ENCODE assay signal across 27 cellular contexts in the genomic region with DNA sequence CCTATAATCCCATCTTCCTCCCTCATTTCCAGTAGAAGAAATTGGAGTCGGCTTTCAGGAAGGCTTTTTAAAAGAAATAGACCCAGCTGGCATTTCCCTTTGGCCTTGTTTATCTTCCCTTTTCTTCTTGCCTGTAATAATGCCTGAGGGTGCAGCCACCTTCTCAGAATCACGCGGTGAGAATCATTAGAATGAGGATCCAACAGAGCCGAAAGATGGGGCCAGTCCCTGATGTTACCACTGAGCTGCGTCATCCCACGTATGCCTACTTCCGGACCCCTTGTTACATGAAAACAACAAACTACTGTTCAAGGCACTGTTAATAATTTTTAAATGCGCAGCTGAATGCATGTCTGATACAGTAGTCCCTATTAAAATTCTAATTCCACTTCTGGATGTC. TPM values are rescaled to one million over a fixed set of nuclear protein-coding genes. Genes with fewer than 3 reads are reported as not detected.
"Had no signal": no experiment of that assay in that cellular context is flagged by ENCODE, and none has a peak within 500 bp of the region (broad histone marks: within the 10 kb centered on the region; RNA-seq: fewer than 3 reads in every experiment).

No MANE protein-coding gene starts in this region.

- H3K36me3 ChIP-seq: left ventricle myocardium inferior, ovary, right atrium auricular region, right lobe of liver, tibial nerve, uterus had no signal

- H3K4me3 ChIP-seq: left ventricle myocardium inferior, lung, ovary, right atrium auricular region, right lobe of liver, smooth muscle cell, tibial nerve, uterus had no signal

- H3K36me3 Mint-ChIP-seq: mesothelial cell of epicardium; naive B cell; natural killer cell; stimulated activated memory B cell treated with anti-CD40 and anti-IgM and Interleukin-4, amounts not matched to agents 10 μg/mL and 1 μg/mL and 100 μg/mL, for 72 hours; type B pancreatic cell had no signal

- H3K4me3 Mint-ChIP-seq: mesothelial cell of epicardium; naive B cell; natural killer cell; nephron progenitor cell; stimulated activated memory B cell treated with anti-CD40 and anti-IgM and Interleukin-4, amounts not matched to agents 10 μg/mL and 1 μg/mL and 100 μg/mL, for 72 hours; stimulated activated naive CD8-positive, alpha-beta T cell treated with anti-CD3 and anti-CD28 coated beads, Interleukin-15, amount 100 ng/mL, for 72 hours; type B pancreatic cell had no signal

- ATAC-seq: natural killer cell; right lobe of liver; stimulated activated memory B cell treated with anti-CD40 and anti-IgM and Interleukin-4, amounts not matched to agents 10 μg/mL and 1 μg/mL and 100 μg/mL, for 72 hours; stimulated activated naive CD8-positive, alpha-beta T cell treated with anti-CD3 and anti-CD28 coated beads, Interleukin-15, amount 100 ng/mL, for 72 hours had no signal

- H3K27ac Mint-ChIP-seq: mesothelial cell of epicardium; natural killer cell; nephron progenitor cell; progenitor cell of endocrine pancreas; stimulated activated memory B cell treated with anti-CD40 and anti-IgM and Interleukin-4, amounts not matched to agents 10 μg/mL and 1 μg/mL and 100 μg/mL, for 72 hours; stimulated activated naive CD8-positive, alpha-beta T cell treated with anti-CD3 and anti-CD28 coated beads, Interleukin-15, amount 100 ng/mL, for 72 hours; type B pancreatic cell had no signal

- H3K4me2 ChIP-seq: smooth muscle cell had no signal

- H3K27me3 Mint-ChIP-seq: progenitor cell of endocrine pancreas; stimulated activated memory B cell treated with anti-CD40 and anti-IgM and Interleukin-4, amounts not matched to agents 10 μg/mL and 1 μg/mL and 100 μg/mL, for 72 hours had no signal

- H3K27me3 ChIP-seq: ovary, right atrium auricular region, right lobe of liver, tibial nerve, uterus had no signal

- H3K27ac ChIP-seq: left ventricle myocardium inferior, ovary, right atrium auricular region, right lobe of liver, tibial nerve, uterus had no signal

- H3K4me1 Mint-ChIP-seq: naive B cell; natural killer cell; nephron progenitor cell; stimulated activated memory B cell treated with anti-CD40 and anti-IgM and Interleukin-4, amounts not matched to agents 10 μg/mL and 1 μg/mL and 100 μg/mL, for 72 hours; stimulated activated naive CD8-positive, alpha-beta T cell treated with anti-CD3 and anti-CD28 coated beads, Interleukin-15, amount 100 ng/mL, for 72 hours had no signal

- H3K4me1 ChIP-seq: left ventricle myocardium inferior, right atrium auricular region, right lobe of liver, tibial nerve, uterus had no signal

- DNase-seq: islet precursor cell; left ventricle myocardium inferior; mesendoderm; naive B cell; natural killer cell; nephron progenitor cell; ovary; right lobe of liver; stimulated activated CD4-positive, alpha-beta T cell treated with anti-CD3 and anti-CD28 coated beads, Interleukin-1b, Interleukin-23, amount 100 ng/mL, for 48 hours; stimulated activated CD4-positive, alpha-beta T cell treated with anti-CD3 and anti-CD28 coated beads, Interleukin-2, amount 100 ng/mL, for 48 hours; stimulated activated CD4-positive, alpha-beta T cell treated with anti-CD3 and anti-CD28 coated beads, Interleukin-4, amount 100 ng/mL, for 4 hours; stimulated activated CD8-positive, alpha-beta memory T cell treated with anti-CD3 and anti-CD28 coated beads, Interleukin-4, amount 100 ng/mL, for 48 hours; stimulated activated naive CD4-positive, alpha-beta T cell treated with Interleukin-2 at 50 U/mL for 16 hours; stimulated activated naive CD8-positive, alpha-beta T cell treated with anti-CD3 and anti-CD28 coated beads, Interleukin-15, amount 100 ng/mL, for 72 hours; substantia nigra; uterus had no signal

- H3K9me3 ChIP-seq: left ventricle myocardium inferior, ovary, right atrium auricular region, right lobe of liver, tibial nerve, uterus had no signal

- H3K9me3 Mint-ChIP-seq: natural killer cell; nephron progenitor cell; stimulated activated memory B cell treated with anti-CD40 and anti-IgM and Interleukin-4, amounts not matched to agents 10 μg/mL and 1 μg/mL and 100 μg/mL, for 72 hours; stimulated activated naive CD8-positive, alpha-beta T cell treated with anti-CD3 and anti-CD28 coated beads, Interleukin-15, amount 100 ng/mL, for 72 hours; type B pancreatic cell had no signal

RNA-seq across cellular contexts. Expression of a gene that starts 24.1 kb away (rescaled TPM):
- total RNA-seq: smooth muscle cell had no signal
- polyA plus RNA-seq: smooth muscle cell had no signal

RNA-seq across cellular contexts. Expression of a gene that starts 47.9 kb away (rescaled TPM):
- total RNA-seq: kidney epithelial cell, left ventricle myocardium inferior, mononuclear cell, natural killer cell, right atrium auricular region, skeletal muscle tissue, tibial nerve had no signal
